7 cellular contexts compared by ENCODE assay signal in genomic region chr11:62573006-62573591, GRCh38. TPM values are rescaled to one million over a fixed set of nuclear protein-coding genes. Genes with fewer than 3 reads are reported as not detected.
DNase-seq lines count a peak whose midpoint lies in the region; ATAC-seq and TF ChIP-seq lines count a peak whose summit lies in the region.

No MANE protein-coding gene starts in this region.

- H3K4me3 ChIP-seq in adrenal gland = peak overlapping the region; percentile 64 to 92 (median 83)

- no peaks in the 10 kb centered on the region for H3K27me3 ChIP-seq in adrenal gland

- DNase-seq in GM13976 (ENCODE audit: low spot score) (peak; percentile 36), M059J (ENCODE audit: low read depth) (peak; percentile 36), adrenal gland (peak in 4 of 7 donors; percentile 44 to 57 (median 49)), immature natural killer cell (no peak)
- DNase-seq in stimulated activated naive CD4-positive, alpha-beta T cell treated with Interleukin-2 at 50 U/mL for 16 hours (lab: John Stamatoyannopoulos, UW) = peak; percentile 23

- H3K4me1 ChIP-seq in adrenal gland (replicated peaks in 1 of 2) = peaks cover 13 to 45% of the 10 kb centered on the region in 2 donors

- peaks cover 16 to 36% (median 21%) of the 10 kb centered on the region in 3 donors for H3K36me3 Mint-ChIP-seq in immature natural killer cell

- intact Hi-C loops in adrenal gland (cut with DNase I) = no loop called here

- no peak for TF ChIP-seq CTCF in GM13976 (IDR thresholded peaks at IDR 0.05; ENCODE audit: borderline replicate concordance, control extremely low read depth, extremely low read depth, insufficient read depth, missing control alignments)
- TF ChIP-seq CTCF in adrenal gland (IDR thresholded peaks at IDR 0.05) = no peak

- no peaks in the 10 kb centered on the region for H3K9me3 ChIP-seq in adrenal gland (replicated peaks in 1 of 3)

- peaks cover 39 to 51% of the 10 kb centered on the region in 2 donors for H3K4me1 Mint-ChIP-seq in immature natural killer cell

- in situ Hi-C loops in GM13976 (cut with MboI; ENCODE audit: low sequenced_read_pairs, unreplicated experiment) = no loop called here

- no peaks in the 10 kb centered on the region for H3K9me3 Mint-ChIP-seq in immature natural killer cell

- 1% methylated on average over 31 to 33 of the region's 33 CpGs for WGBS in adrenal gland, 4 donors

- peak overlapping the region; percentile 97 to 98 (median 97) for H3K4me3 Mint-ChIP-seq in immature natural killer cell

- H3K27me3 Mint-ChIP-seq in immature natural killer cell (ENCODE audit: low read depth in 3 of 3) = peaks cover 5 to 14% (median 9%) of the 10 kb centered on the region in 3 donors

- peak overlapping the region in 4 of 5 donors; percentile 67 to 86 (median 70) for H3K27ac ChIP-seq in adrenal gland

- peak overlapping the region; percentile 88 to 96 (median 94) for H3K27ac Mint-ChIP-seq in immature natural killer cell

- ATAC-seq in HG02938 (IDR thresholded peaks at IDR 0.05; ENCODE audit: unreplicated experiment) (no peak), GM21423 (IDR thresholded peaks at IDR 0.05; ENCODE audit: unreplicated experiment) (no peak)

- peaks cover 0 to 58% of the 10 kb centered on the region in 2 donors for H3K36me3 ChIP-seq in adrenal gland (replicated peaks in 1 of 2)

- TF ChIP-seq POLR2A in adrenal gland (IDR thresholded peaks at IDR 0.05) = no peak

RNA-seq across cellular contexts. Expression of gene EEF1G, which starts 0.6 kb away (rescaled TPM):
- 940 and 974 TPM in 2 replicates for total RNA-seq in M059J (2014; rRNA removed; shearing (Covaris generic))
- 1,000 to 10,000 TPM in 6 of 8 donors, 100 to 1,000 TPM in 2; 943 to 1,585 (median 1,183) TPM for total RNA-seq in adrenal gland
- polyA plus RNA-seq in adrenal gland (1,000 to 10,000 TPM in 1 of 3 donors, 100 to 1,000 TPM in 2; 646 to 1,257 (median 934) TPM), immature natural killer cell (100 to 1,000 TPM; 628 to 849 (median 821) TPM)

RNA-seq across cellular contexts. Expression of gene TUT1, which starts 18.2 kb away (rescaled TPM):
- total RNA-seq in M059J (2014; rRNA removed; shearing (Covaris generic)) = 5.2 and 7.6 TPM in 2 replicates
- total RNA-seq in adrenal gland = 10 to 100 TPM in 7 of 8 donors, 1 to 10 TPM in 1; 7.0 to 32.4 (median 15.5) TPM
- polyA plus RNA-seq in adrenal gland (10 to 100 TPM in 2 of 3 donors, 1 to 10 TPM in 1; 9.4 to 67.6 (median 34.0) TPM), immature natural killer cell (10 to 100 TPM in 2 of 3 donors, 1 to 10 TPM in 1; 7.3 to 16.2 (median 12.5) TPM)

RNA-seq across cellular contexts. Expression of gene AHNAK, which starts 26.5 kb away (rescaled TPM):
- total RNA-seq in M059J (2014; rRNA removed; shearing (Covaris generic)) = 51.3 and 141 TPM in 2 replicates
- 100 to 1,000 TPM; 121 to 307 (median 204) TPM for total RNA-seq in adrenal gland
- polyA plus RNA-seq in adrenal gland (10 to 100 TPM; 32.0 to 35.4 (median 32.7) TPM), immature natural killer cell (100 to 1,000 TPM in 1 of 3 donors, 10 to 100 TPM in 2; 45.0 to 217 (median 57.2) TPM)

RNA-seq across cellular contexts. Expression of gene MTA2, which starts 28.6 kb away (rescaled TPM):
- total RNA-seq in M059J (2014; rRNA removed; shearing (Covaris generic)) = 104 and 148 TPM in 2 replicates
- total RNA-seq in adrenal gland = 10 to 100 TPM; 66.9 to 97.3 (median 74.3) TPM
- polyA plus RNA-seq in adrenal gland = 10 to 100 TPM; 66.5 to 82.4 (median 73.5) TPM
- 10 to 100 TPM in 2 of 3 donors, 1 to 10 TPM in 1; 9.7 to 48.4 (median 22.4) TPM for polyA plus RNA-seq in immature natural killer cell

RNA-seq across cellular contexts. Expression of gene EML3, which starts 39.5 kb away (rescaled TPM):
- 10.5 and 21.7 TPM in 2 replicates for total RNA-seq in M059J (2014; rRNA removed; shearing (Covaris generic))
- total RNA-seq in adrenal gland = 10 to 100 TPM; 14.2 to 97.9 (median 36.3) TPM
- polyA plus RNA-seq in adrenal gland = 100 to 1,000 TPM in 2 of 3 donors, 1 to 10 TPM in 1; 9.7 to 198 (median 139) TPM
- polyA plus RNA-seq in immature natural killer cell = 10 to 100 TPM; 15.9 to 25.8 (median 17.9) TPM

Comparison
In these comparisons a context has a peak if more than half of its experiments do, and no peak if none do; other contexts are left out.
1. DNase-seq: peak in GM13976 (single experiment), M059J (single experiment), adrenal gland (4 of 7) and stimulated activated naive CD4-positive, alpha-beta T cell treated with Interleukin-2 at 50 U/mL for 16 hours (single experiment); none in immature natural killer cell (0 of 3).